In the genomic region with DNA sequence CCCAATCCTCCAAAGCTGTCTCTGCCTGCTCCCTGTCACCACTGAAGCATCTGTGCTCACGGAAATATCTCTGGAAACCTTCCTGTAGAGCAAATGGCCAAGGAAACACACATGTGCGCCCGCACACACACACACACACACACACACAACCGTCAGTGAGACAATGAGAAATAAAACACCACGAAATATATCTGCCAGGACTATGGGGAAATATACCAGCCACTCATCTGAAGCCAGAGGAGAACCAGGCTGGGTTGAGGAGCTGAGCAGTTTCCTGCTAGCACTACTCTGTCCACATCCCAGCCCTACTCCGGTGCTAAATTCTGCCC, we compare ENCODE assay signal across 16 cellular contexts.
"Had no signal": no experiment of that assay in that cellular context is flagged by ENCODE, and none has a peak within 500 bp of the region (broad histone marks: within the 10 kb centered on the region; RNA-seq: fewer than 3 reads in every experiment).

No MANE protein-coding gene starts in this region.

- H3K4me3 Mint-ChIP-seq: activated CD8-positive, alpha-beta T cell treated with anti-CD3 and anti-CD28 coated beads, Interleukin-2, amount 10 ng/mL, durations not matched to agents 7 days and 5 days; dendritic cell treated with granulocyte-macrophage colony-stimulating factor and Interleukin-4, amounts not matched to agents 40 ng/mL and 50 ng/mL, for 4 days; natural killer cell treated with Interleukin-12 subunit alpha and Interleukin-12 subunit beta and Interleukin-15 and Interleukin-18, amount 100 ng/mL, for 72 hours; stimulated activated naive CD8-positive, alpha-beta T cell treated with anti-CD3 and anti-CD28 coated beads, Interleukin-15, amount 100 ng/mL, for 72 hours; T-cell had no signal

- ATAC-seq: activated CD8-positive, alpha-beta T cell treated with anti-CD3 and anti-CD28 coated beads, Interleukin-2, amount 10 ng/mL, durations not matched to agents 7 days and 5 days; gastroesophageal sphincter; mucosa of descending colon; natural killer cell treated with Interleukin-12 subunit alpha and Interleukin-12 subunit beta and Interleukin-15 and Interleukin-18, amount 100 ng/mL, for 72 hours; pancreas; stimulated activated naive CD8-positive, alpha-beta T cell treated with anti-CD3 and anti-CD28 coated beads, Interleukin-15, amount 100 ng/mL, for 72 hours; T-cell had no signal

- H3K4me1 ChIP-seq: gastroesophageal sphincter, uterus had no signal

- H3K36me3 ChIP-seq: esophagus muscularis mucosa, gastroesophageal sphincter, pancreas, SJCRH30, uterus had no signal

- H3K4me1 Mint-ChIP-seq: stimulated activated naive CD8-positive, alpha-beta T cell treated with anti-CD3 and anti-CD28 coated beads, Interleukin-15, amount 100 ng/mL, for 72 hours; T-cell had no signal

- H3K4me3 ChIP-seq: esophagus muscularis mucosa, gastroesophageal sphincter, mucosa of descending colon, pancreas, SJCRH30, uterus had no signal

- H3K36me3 Mint-ChIP-seq: natural killer cell treated with Interleukin-12 subunit alpha and Interleukin-12 subunit beta and Interleukin-15 and Interleukin-18, amount 100 ng/mL, for 72 hours; T-cell had no signal

- H3K9me3 Mint-ChIP-seq: dendritic cell treated with granulocyte-macrophage colony-stimulating factor and Interleukin-4, amounts not matched to agents 40 ng/mL and 50 ng/mL, for 4 days; natural killer cell treated with Interleukin-12 subunit alpha and Interleukin-12 subunit beta and Interleukin-15 and Interleukin-18, amount 100 ng/mL, for 72 hours; stimulated activated naive CD8-positive, alpha-beta T cell treated with anti-CD3 and anti-CD28 coated beads, Interleukin-15, amount 100 ng/mL, for 72 hours; T-cell had no signal

- H3K27ac ChIP-seq: esophagus muscularis mucosa, gastroesophageal sphincter, pancreas, SJCRH30, uterus had no signal

- H3K27ac Mint-ChIP-seq: activated CD8-positive, alpha-beta T cell treated with anti-CD3 and anti-CD28 coated beads, Interleukin-2, amount 10 ng/mL, durations not matched to agents 7 days and 5 days; dendritic cell treated with granulocyte-macrophage colony-stimulating factor and Interleukin-4, amounts not matched to agents 40 ng/mL and 50 ng/mL, for 4 days; natural killer cell treated with Interleukin-12 subunit alpha and Interleukin-12 subunit beta and Interleukin-15 and Interleukin-18, amount 100 ng/mL, for 72 hours; T-cell had no signal

- DNase-seq: activated CD4-positive, alpha-beta T cell treated with anti-CD3 and anti-CD28 coated beads for 1 hour; activated CD8-positive, alpha-beta memory T cell treated with anti-CD3 and anti-CD28 coated beads, Interleukin-2, amount 50 U/mL, for 48 hours; activated CD8-positive, alpha-beta T cell treated with anti-CD3 and anti-CD28 coated beads, Interleukin-2, amount 10 ng/mL, durations not matched to agents 7 days and 5 days; activated naive CD4-positive, alpha-beta T cell treated with Interleukin-2 at 50 U/mL for 16 hours; mucosa of descending colon; stimulated activated CD4-positive, alpha-beta T cell treated with anti-CD3 and anti-CD28 coated beads, Interleukin-4, amount 100 ng/mL, for 24 hours; stimulated activated naive CD8-positive, alpha-beta T cell treated with anti-CD3 and anti-CD28 coated beads, Interleukin-15, amount 100 ng/mL, for 72 hours; T-cell; T1000; uterus had no signal

- H3K9me3 ChIP-seq: esophagus muscularis mucosa, gastroesophageal sphincter, mucosa of descending colon, pancreas, SJCRH30, uterus had no signal

- H3K27me3 ChIP-seq: uterus had no signal
